In the genomic region with DNA sequence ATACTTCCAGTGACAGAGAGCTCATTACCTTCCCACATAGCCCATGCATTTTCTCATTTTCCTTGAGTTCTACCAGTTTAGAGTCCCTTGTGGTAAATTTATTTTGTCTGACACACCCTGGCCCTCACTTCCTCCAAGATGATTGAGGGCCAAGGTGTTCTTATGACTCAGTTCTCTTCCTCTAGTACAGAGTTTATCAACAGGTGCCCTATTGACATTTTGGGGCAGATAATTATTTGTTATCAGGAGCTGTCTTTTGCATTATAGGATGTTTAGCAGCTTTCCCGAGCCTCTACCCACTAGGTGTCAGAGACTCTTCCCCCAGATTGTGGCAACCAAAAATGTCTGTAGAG, we compare ENCODE assay signal across 22 cellular contexts. TPM values are rescaled to one million over a fixed set of nuclear protein-coding genes. Genes with fewer than 3 reads are reported as not detected.
"Had no signal": no experiment of that assay in that cellular context is flagged by ENCODE, and none has a peak within 500 bp of the region (broad histone marks: within the 10 kb centered on the region; RNA-seq: fewer than 3 reads in every experiment).

No MANE protein-coding gene starts in this region.

- H3K27ac ChIP-seq: SJSA1, SK-N-MC had no signal

- H3K9me3 ChIP-seq: SJSA1 had no signal

- H3K4me1 ChIP-seq: SJSA1 had no signal

- H3K27me3 ChIP-seq: SJSA1 had no signal

- H3K36me3 ChIP-seq: MG63, SJSA1 had no signal

- DNase-seq: IMR-90, Karpas-422, KG1, MG63, NCI-H1092, NCI-H1105 treated with DMSO at 0.1 percent for 48 hours, NCI-H1417 treated with DMSO at 0.1 percent for 48 hours, NCI-H146, NCI-H1930, NCI-H2081, NCI-H2107, NCI-H2227 treated with DMSO at 0.1 percent for 48 hours, NCI-H524, NCI-H526 treated with DMSO at 0.1 percent for 48 hours, NCI-H774, Right ventricle myocardium superior, SIG-M5 had no signal

- FAIRE-seq: HepG2 had no signal

- H3K4me3 ChIP-seq: MG63, SJSA1, SK-N-MC had no signal

RNA-seq across cellular contexts. Expression of a gene that starts 7.1 kb away (rescaled TPM):
- total RNA-seq: HepG2, HT1080, IMR-90, NCI-H460, Right ventricle myocardium superior, SJSA1 had no signal
- polyA plus RNA-seq: HepG2, IMR-90 had no signal

RNA-seq across cellular contexts. Expression of a gene that starts 50.9 kb away (rescaled TPM):
- total RNA-seq: HepG2, HT1080, IMR-90, NCI-H460, SJSA1 had no signal
- polyA plus RNA-seq: IMR-90 had no signal
